8 cellular contexts compared by ENCODE assay signal in the genomic region with DNA sequence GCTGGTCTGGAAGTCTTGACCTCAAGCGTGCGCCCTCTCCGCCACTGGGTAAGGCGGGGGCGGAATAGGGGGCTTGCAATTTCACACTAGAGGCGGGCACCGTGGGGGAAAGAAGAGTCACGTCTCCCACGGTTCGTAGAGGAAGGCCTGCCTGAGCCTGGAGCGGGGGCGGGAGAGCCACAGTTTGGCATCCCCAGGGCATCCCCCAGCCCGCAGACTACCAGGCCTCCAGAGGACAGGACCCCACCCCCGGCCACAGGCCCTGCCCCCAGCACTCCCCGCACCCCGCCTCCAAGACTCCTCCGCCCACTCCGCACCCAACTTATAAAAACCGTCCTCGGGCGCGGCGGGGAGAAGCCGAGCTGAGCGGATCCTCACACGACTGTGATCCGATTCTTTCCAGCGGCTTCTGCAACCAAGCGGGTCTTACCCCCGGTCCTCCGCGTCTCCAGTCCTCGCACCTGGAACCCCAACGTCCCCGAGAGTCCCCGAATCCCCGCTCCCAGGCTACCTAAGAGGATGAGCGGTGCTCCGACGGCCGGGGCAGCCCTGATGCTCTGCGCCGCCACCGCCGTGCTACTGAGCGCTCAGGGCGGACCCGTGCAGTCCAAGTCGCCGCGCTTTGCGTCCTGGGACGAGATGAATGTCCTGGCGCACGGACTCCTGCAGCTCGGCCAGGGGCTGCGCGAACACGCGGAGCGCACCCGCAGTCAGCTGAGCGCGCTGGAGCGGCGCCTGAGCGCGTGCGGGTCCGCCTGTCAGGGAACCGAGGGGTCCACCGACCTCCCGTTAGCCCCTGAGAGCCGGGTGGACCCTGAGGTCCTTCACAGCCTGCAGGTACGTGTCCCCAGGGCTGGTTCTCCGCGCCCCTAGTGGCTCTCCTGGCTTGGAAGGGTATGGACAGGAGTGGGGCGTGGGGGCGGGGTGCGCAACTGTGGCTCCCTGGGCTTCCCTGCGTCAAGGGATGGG. TPM values are rescaled to one million over a fixed set of nuclear protein-coding genes. Genes with fewer than 3 reads are reported as not detected.
DNase-seq lines count a peak whose midpoint lies in the region; ATAC-seq and TF ChIP-seq lines count a peak whose summit lies in the region.

Gene ANGPTL4, plus strand, starts transcription at position 353 of the 969 bp plus-strand sequence. Its CDS starts 167 bp downstream, at position 520.

- CTCF ChIA-PET in CD4-positive, alpha-beta T cell (lab: Charles Lee): interaction anchor here (1.0 kb wide), 1 partner anchor 10 kb away, joined by 3 read pairs; no protein-coding TSS in a partner anchor
- CTCF ChIA-PET in activated naive CD4-positive, alpha-beta T cell treated with anti-CD3 and anti-CD28 coated beads, Interleukin-2, amount 10 ng/mL, durations not matched to agents 7 days and 5 days (lab: Charles Lee): interaction anchor here (1.6 to 3.3 kb wide), 2 partner anchors 11 to 28 kb away, joined by 4 to 26 read pairs; no protein-coding TSS in a partner anchor

- H3K36me3 Mint-ChIP-seq in CD4-positive, alpha-beta T cell (ENCODE audit: low read depth): no peaks in the 10 kb centered on the region
- no peaks in the 10 kb centered on the region for H3K36me3 Mint-ChIP-seq in activated naive CD4-positive, alpha-beta T cell treated with anti-CD3 and anti-CD28 coated beads, Interleukin-2, amount 10 ng/mL, durations not matched to agents 7 days and 5 days

- intact Hi-C loops in CD4-positive, alpha-beta T cell (cut with DNase I, micrococcal nuclease): no loop called here

- H3K4me1 ChIP-seq in neuron (ENCODE audit: insufficient read depth, low read length) (peaks cover 10% of the 10 kb centered on the region), thoracic aorta (ENCODE audit: control insufficient read depth in 1 of 2, low read depth in 2 of 2) (peaks cover 19 to 47% of the 10 kb centered on the region in 2 donors)

- H3K27me3 ChIP-seq in CD4-positive, alpha-beta T cell (ENCODE audit: control insufficient read depth, insufficient read depth, low read length): peaks cover 37% of the 10 kb centered on the region
- H3K27me3 ChIP-seq in neuron (ENCODE audit: insufficient read depth, low read length): peaks cover 10% of the 10 kb centered on the region
- no peaks in the 10 kb centered on the region for H3K27me3 ChIP-seq in thoracic aorta (replicated peaks; ENCODE audit: insufficient read depth)

- H3K4me3 ChIP-seq in neuron (ENCODE audit: low read length): peak within 1 kb of the TSS; percentile 30
- H3K4me3 ChIP-seq in thoracic aorta: peak within 1 kb of the TSS; percentile 81

- no peaks in the 10 kb centered on the region for H3K9me3 ChIP-seq in CD4-positive, alpha-beta T cell (ENCODE audit: control insufficient read depth, low read length)
- no peaks in the 10 kb centered on the region for H3K9me3 ChIP-seq in neuron (ENCODE audit: low read length)
- no peaks in the 10 kb centered on the region for H3K9me3 ChIP-seq in thoracic aorta

- peaks cover 64% of the 10 kb centered on the region for H3K27me3 Mint-ChIP-seq in CD4-positive, alpha-beta T cell
- peaks cover 86% of the 10 kb centered on the region for H3K27me3 Mint-ChIP-seq in activated naive CD4-positive, alpha-beta T cell treated with anti-CD3 and anti-CD28 coated beads, Interleukin-2, amount 10 ng/mL, durations not matched to agents 7 days and 5 days

- DNase-seq in CD4-positive, alpha-beta T cell: peak in 6 of 10 experiments; percentile 5 to 41 (median 25)
- peak; percentile 64 for DNase-seq in NCI-H460 (ENCODE audit: extremely low read depth, low read depth)
- DNase-seq in activated naive CD4-positive, alpha-beta T cell treated with anti-CD3 and anti-CD28 coated beads, Interleukin-2, amount 10 ng/mL, durations not matched to agents 7 days and 5 days: peak; percentile 75
- peak; percentile 61 for DNase-seq in globus pallidus (ENCODE audit: low spot score)
- DNase-seq in thoracic aorta (ENCODE audit: low spot score): peak; percentile 53
- DNase-seq in SIG-M5 (lab: John Stamatoyannopoulos, UW): no peak

- no peak within 1 kb of the TSS for H3K27ac ChIP-seq in CD4-positive, alpha-beta T cell (ENCODE audit: low read depth, low read length)
- H3K27ac ChIP-seq in thoracic aorta: peak within 1 kb of the TSS; percentile 84

- H3K9me3 Mint-ChIP-seq in CD4-positive, alpha-beta T cell: no peaks in the 10 kb centered on the region
- H3K9me3 Mint-ChIP-seq in activated naive CD4-positive, alpha-beta T cell treated with anti-CD3 and anti-CD28 coated beads, Interleukin-2, amount 10 ng/mL, durations not matched to agents 7 days and 5 days: no peaks in the 10 kb centered on the region

- H2AFZ ChIP-seq in neuron (ENCODE audit: low read depth, low read length): peak within 1 kb of the TSS; percentile 31

- H3K4me3 Mint-ChIP-seq in CD4-positive, alpha-beta T cell: peak within 1 kb of the TSS; percentile 51
- peak within 1 kb of the TSS; percentile 79 for H3K4me3 Mint-ChIP-seq in activated naive CD4-positive, alpha-beta T cell treated with anti-CD3 and anti-CD28 coated beads, Interleukin-2, amount 10 ng/mL, durations not matched to agents 7 days and 5 days

- H3K4me1 Mint-ChIP-seq in CD4-positive, alpha-beta T cell (ENCODE audit: low read depth): peaks cover 13% of the 10 kb centered on the region
- H3K4me1 Mint-ChIP-seq in activated naive CD4-positive, alpha-beta T cell treated with anti-CD3 and anti-CD28 coated beads, Interleukin-2, amount 10 ng/mL, durations not matched to agents 7 days and 5 days: peaks cover 21% of the 10 kb centered on the region

- H3K36me3 ChIP-seq in neuron (ENCODE audit: insufficient read depth, low read length): no peaks in the 10 kb centered on the region
- H3K36me3 ChIP-seq in thoracic aorta: peaks cover 3% of the 10 kb centered on the region

- H3K27ac Mint-ChIP-seq in CD4-positive, alpha-beta T cell: no peak within 1 kb of the TSS
- H3K27ac Mint-ChIP-seq in activated naive CD4-positive, alpha-beta T cell treated with anti-CD3 and anti-CD28 coated beads, Interleukin-2, amount 10 ng/mL, durations not matched to agents 7 days and 5 days: peak within 1 kb of the TSS; percentile 49

- no peak for TF ChIP-seq CTCF in CD4-positive, alpha-beta T cell (IDR thresholded peaks at IDR 0.05)
- TF ChIP-seq CTCF in thoracic aorta (IDR thresholded peaks at IDR 0.05): peak; percentile 26

- POLR2A ChIA-PET in CD4-positive, alpha-beta T cell (lab: Charles Lee): interaction anchor here (1.2 kb wide), 1 partner anchor 49 kb away, joined by 3 read pairs; the partner anchor contains the start of gene MARCHF2

- peak; percentile 56 for ATAC-seq in CD4-positive, alpha-beta T cell (ENCODE audit: poor library complexity)
- no peak for ATAC-seq in thoracic aorta (ENCODE audit: insufficient number of reproducible peaks, low FRiP score, low read depth)
- ATAC-seq in HG03135 (IDR thresholded peaks at IDR 0.05; ENCODE audit: unreplicated experiment): no peak

RNA-seq across cellular contexts. Expression of gene ANGPTL4, which starts in this region (rescaled TPM):
- total RNA-seq in CD4-positive, alpha-beta T cell: not detected
- total RNA-seq in NCI-H460 (2014; rRNA removed; shearing (Covaris generic)): 42.5 and 43.0 TPM in 2 replicates
- 53.1 and 59.6 TPM in 2 replicates for polyA plus RNA-seq in NCI-H460 (2014; cell fraction: nucleus; rRNA removed)
- 10 to 100 TPM; 29.9 to 99.1 TPM for total RNA-seq in thoracic aorta

Comparison
In these comparisons a context has a peak if more than half of its experiments do, and no peak if none do; other contexts are left out.
1. RNA of gene ANGPTL4 (total RNA-seq): 29.9 to 99.1 TPM in thoracic aorta and 42.5 to 43.0 TPM in NCI-H460; not detected in CD4-positive, alpha-beta T cell; every median in the first group is over 10 times any median in the second.
2. Peak in DNase-seq and ATAC-seq in CD4-positive, alpha-beta T cell; RNA of the gene not detected or under 1 TPM.